ENCODE assay signal across 24 cellular contexts in the genomic region with DNA sequence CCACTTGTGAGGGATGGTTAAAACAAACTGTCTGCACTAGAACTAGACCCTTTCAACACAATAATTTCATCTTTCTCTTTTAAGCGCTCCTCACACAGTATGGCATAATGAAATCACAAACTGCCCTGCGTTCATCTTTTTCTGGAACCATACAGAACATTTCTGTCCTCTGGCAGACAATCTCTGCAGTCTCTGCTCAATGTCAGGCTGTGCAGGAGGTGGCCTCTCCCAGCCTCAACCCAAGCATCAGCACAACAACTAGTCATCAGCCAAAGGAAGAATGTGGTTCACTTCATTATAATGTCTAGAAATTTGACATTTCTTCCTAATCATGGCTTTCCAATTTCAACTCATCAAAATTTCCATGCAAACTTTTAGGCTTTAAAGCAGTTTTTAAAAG.
"Had no signal": no experiment of that assay in that cellular context is flagged by ENCODE, and none has a peak within 500 bp of the region (broad histone marks: within the 10 kb centered on the region; RNA-seq: fewer than 3 reads in every experiment).

No MANE protein-coding gene starts in this region.

- H3K4me1 ChIP-seq: right lobe of liver, testis, tibial artery had no signal

- H3K27ac ChIP-seq: heart right ventricle, ovary, right lobe of liver, testis, tibial artery, upper lobe of left lung had no signal

- H3K9me3 Mint-ChIP-seq: effector memory CD8-positive, alpha-beta T cell; natural killer cell treated with Interleukin-12 subunit alpha and Interleukin-12 subunit beta and Interleukin-15 and Interleukin-18, amount 100 ng/mL, for 72 hours; stimulated activated effector memory CD8-positive, alpha-beta T cell treated with anti-CD3 and anti-CD28 coated beads, Interleukin-12 subunit alpha, Interleukin-12 subunit beta, amount 100 ng/mL, for 72 hours had no signal

- H3K36me3 ChIP-seq: heart right ventricle, lower lobe of right lung, ovary, right lobe of liver, tibial artery, upper lobe of left lung had no signal

- H3K36me3 Mint-ChIP-seq: naive B cell; natural killer cell treated with Interleukin-12 subunit alpha and Interleukin-12 subunit beta and Interleukin-15 and Interleukin-18, amount 100 ng/mL, for 72 hours; stimulated activated effector memory CD8-positive, alpha-beta T cell treated with anti-CD3 and anti-CD28 coated beads, Interleukin-12 subunit alpha, Interleukin-12 subunit beta, amount 100 ng/mL, for 72 hours had no signal

- H3K27ac Mint-ChIP-seq: effector memory CD8-positive, alpha-beta T cell; naive B cell; natural killer cell treated with Interleukin-12 subunit alpha and Interleukin-12 subunit beta and Interleukin-15 and Interleukin-18, amount 100 ng/mL, for 72 hours; stimulated activated effector memory CD8-positive, alpha-beta T cell treated with anti-CD3 and anti-CD28 coated beads, Interleukin-12 subunit alpha, Interleukin-12 subunit beta, amount 100 ng/mL, for 72 hours had no signal

- H3K4me3 Mint-ChIP-seq: effector memory CD8-positive, alpha-beta T cell; naive B cell; natural killer cell treated with Interleukin-12 subunit alpha and Interleukin-12 subunit beta and Interleukin-15 and Interleukin-18, amount 100 ng/mL, for 72 hours; stimulated activated effector memory CD8-positive, alpha-beta T cell treated with anti-CD3 and anti-CD28 coated beads, Interleukin-12 subunit alpha, Interleukin-12 subunit beta, amount 100 ng/mL, for 72 hours had no signal

- DNase-seq: caudate nucleus; cerebellar nuclear complex; cortex of kidney; effector memory CD8-positive, alpha-beta T cell; foreskin fibroblast; glutamatergic neuron; heart right ventricle; hippocampal formation; left ventricle myocardium superior; lower lobe of right lung; naive B cell; occipital lobe; ovary; posterior cingulate gyrus; right lobe of liver; stimulated activated CD4-positive, alpha-beta T cell treated with anti-CD3 and anti-CD28 coated beads, Interleukin-2, amount 100 ng/mL, for 24 hours; stimulated activated CD4-positive, alpha-beta T cell treated with anti-CD3 and anti-CD28 coated beads, Interleukin-4, amount 100 ng/mL, for 24 hours; stimulated activated naive CD8-positive, alpha-beta T cell treated with anti-CD3 and anti-CD28 coated beads, Interleukin-15, Interleukin-2, amounts not matched to agents 100 U/mL and 50 U/mL, for 24 hours; substantia nigra; testis; tibial artery; upper lobe of left lung had no signal

- H3K9me3 ChIP-seq: heart right ventricle, lower lobe of right lung, ovary, right lobe of liver, testis, tibial artery, upper lobe of left lung had no signal

- H3K27me3 ChIP-seq: heart right ventricle, ovary, right lobe of liver, testis, tibial artery, upper lobe of left lung had no signal

- H3K4me1 Mint-ChIP-seq: naive B cell; stimulated activated effector memory CD8-positive, alpha-beta T cell treated with anti-CD3 and anti-CD28 coated beads, Interleukin-12 subunit alpha, Interleukin-12 subunit beta, amount 100 ng/mL, for 72 hours had no signal

- H3K4me3 ChIP-seq: heart right ventricle, lower lobe of right lung, ovary, right lobe of liver, testis, tibial artery, upper lobe of left lung had no signal

- ATAC-seq: effector memory CD8-positive, alpha-beta T cell; heart right ventricle; left ventricle myocardium superior; lower lobe of right lung; natural killer cell treated with Interleukin-12 subunit alpha and Interleukin-12 subunit beta and Interleukin-15 and Interleukin-18, amount 100 ng/mL, for 72 hours; right lobe of liver; stimulated activated effector memory CD8-positive, alpha-beta T cell treated with anti-CD3 and anti-CD28 coated beads, Interleukin-12 subunit alpha, Interleukin-12 subunit beta, amount 100 ng/mL, for 72 hours; stimulated activated naive CD8-positive, alpha-beta T cell treated with anti-CD3 and anti-CD28 coated beads, Interleukin-15, Interleukin-2, amounts not matched to agents 100 U/mL and 50 U/mL, for 24 hours had no signal
